26 cellular contexts compared by ENCODE assay signal in genomic region chr17:78577296-78577695, GRCh38. TPM values are rescaled to one million over a fixed set of nuclear protein-coding genes. Genes with fewer than 3 reads are reported as not detected.
"Had no signal": no experiment of that assay in that cellular context is flagged by ENCODE, and none has a peak within 500 bp of the region (broad histone marks: within the 10 kb centered on the region; RNA-seq: fewer than 3 reads in every experiment).

DNAH17 (minus strand) TSS chr17:78577396; CDS start chr17:78575057, 2,339 bp downstream.

- H3K27ac Mint-ChIP-seq: activated CD8-positive, alpha-beta T cell treated with anti-CD3 and anti-CD28 coated beads, Interleukin-2, amount 10 ng/mL, durations not matched to agents 7 days and 5 days; activated naive CD8-positive, alpha-beta T cell treated with anti-CD3 and anti-CD28 coated beads, Interleukin-2, amount 50 U/mL, for 24 hours; T-helper 1 cell treated with Interleukin-12 subunit alpha and Interleukin-12 subunit beta and Interleukin-4 antibody, amounts not matched to agents 30 μg/mL and 1 μg/mL, for 36 hours; WTC11 had no signal

- H3K27me3 ChIP-seq: brain microvascular endothelial cell, cardiac muscle cell, Peyer's patch, SJSA1 had no signal

- H3K4me1 Mint-ChIP-seq: activated naive CD8-positive, alpha-beta T cell treated with anti-CD3 and anti-CD28 coated beads, Interleukin-2, amount 50 U/mL, for 24 hours had no signal

- H3K4me3 Mint-ChIP-seq: activated CD8-positive, alpha-beta T cell treated with anti-CD3 and anti-CD28 coated beads, Interleukin-2, amount 10 ng/mL, durations not matched to agents 7 days and 5 days; activated naive CD8-positive, alpha-beta T cell treated with anti-CD3 and anti-CD28 coated beads, Interleukin-2, amount 50 U/mL, for 24 hours; T-helper 1 cell treated with Interleukin-12 subunit alpha and Interleukin-12 subunit beta and Interleukin-4 antibody, amounts not matched to agents 30 μg/mL and 1 μg/mL, for 36 hours; WTC11 had no signal

- H3K4me3 ChIP-seq: cardiac muscle cell, K562, Peyer's patch, SJSA1 had no signal

- H3K36me3 Mint-ChIP-seq: WTC11 had no signal

- H3K9me3 ChIP-seq: Peyer's patch, SJSA1 had no signal

- H3K36me3 ChIP-seq: brain microvascular endothelial cell, cardiac muscle cell, Peyer's patch, SJSA1 had no signal

- H3K4me1 ChIP-seq: Peyer's patch, SJSA1 had no signal

- H3K9me3 Mint-ChIP-seq: activated naive CD8-positive, alpha-beta T cell treated with anti-CD3 and anti-CD28 coated beads, Interleukin-2, amount 50 U/mL, for 24 hours; T-helper 1 cell treated with Interleukin-12 subunit alpha and Interleukin-12 subunit beta and Interleukin-4 antibody, amounts not matched to agents 30 μg/mL and 1 μg/mL, for 36 hours had no signal

- H3K27ac ChIP-seq: brain microvascular endothelial cell, cardiac muscle cell, Peyer's patch, SJSA1 had no signal

- DNase-seq: activated CD4-positive, alpha-beta T cell treated with anti-CD3 and anti-CD28 coated beads for 48 hours; activated CD4-positive, alpha-beta T cell treated with anti-CD3 and anti-CD28 coated beads, Interleukin-2, amount 50 U/mL, for 4 hours; activated CD4-positive, CD25-positive, alpha-beta regulatory T cell treated with anti-CD3 and anti-CD28 coated beads, Interleukin-2, amount 50 U/mL, for 72 hours; activated CD8-positive, alpha-beta memory T cell treated with anti-CD3 and anti-CD28 coated beads, Interleukin-2, amount 50 U/mL, for 48 hours; activated CD8-positive, alpha-beta T cell treated with anti-CD3 and anti-CD28 coated beads, Interleukin-2, amount 10 ng/mL, durations not matched to agents 7 days and 5 days; activated naive CD4-positive, alpha-beta T cell treated with anti-CD3 and anti-CD28 coated beads, Interleukin-2, amount 50 U/mL, for 16 hours; activated naive CD8-positive, alpha-beta T cell treated with anti-CD3 and anti-CD28 coated beads, Interleukin-2, amount 50 U/mL, for 24 hours; activated T-cell treated with anti-CD3 and anti-CD28 coated beads, Interleukin-2, amount 50 U/mL, for 1 hour; amniotic stem cell; brain microvascular endothelial cell; Karpas-422; MM.1S; NCI-H1105; NCI-H1436; NCI-H1694 treated with DMSO at 0.1 percent for 48 hours; NCI-H2029 treated with DMSO at 0.1 percent for 48 hours; NCI-H510A treated with DMSO at 0.1 percent for 48 hours; Peyer's patch; SHP77; T-helper 9 cell had no signal

- ATAC-seq: activated CD8-positive, alpha-beta T cell treated with anti-CD3 and anti-CD28 coated beads, Interleukin-2, amount 10 ng/mL, durations not matched to agents 7 days and 5 days; activated naive CD8-positive, alpha-beta T cell treated with anti-CD3 and anti-CD28 coated beads, Interleukin-2, amount 50 U/mL, for 24 hours; K562; SK-N-SH treated with all-trans-retinoic acid at 6 μM for 48 hours; WTC11 had no signal

RNA-seq across cellular contexts. Expression of gene DNAH17, which starts in this region (rescaled TPM):
- total RNA-seq: cardiac muscle cell, SJSA1 had no signal
